ENCODE assay signal across 8 cellular contexts in the genomic region with DNA sequence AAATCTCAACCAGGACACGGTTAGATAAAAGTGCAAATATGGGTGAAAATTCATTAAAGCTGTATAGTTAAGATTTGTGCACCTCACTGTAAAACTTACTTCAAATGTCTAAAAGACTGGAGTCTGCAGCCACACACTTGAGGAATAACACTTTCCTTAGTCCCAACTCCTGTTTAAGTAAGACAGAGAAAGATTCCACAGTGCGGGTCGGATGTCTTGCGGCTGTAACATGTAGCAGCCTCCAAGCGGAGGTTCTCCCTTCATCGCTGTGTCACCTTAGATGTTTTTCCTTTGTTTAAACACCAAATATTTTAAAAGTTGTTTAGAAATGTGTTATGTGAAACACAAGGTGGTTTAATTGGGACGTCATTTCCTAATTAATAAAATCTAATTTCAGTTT. TPM values are rescaled to one million over a fixed set of nuclear protein-coding genes. Genes with fewer than 3 reads are reported as not detected.
A peak's percentile ranks its signal among the peaks of the same experiment; 100 is the strongest.
DNase-seq lines count a peak whose midpoint lies in the region; ATAC-seq and TF ChIP-seq lines count a peak whose summit lies in the region.

No MANE protein-coding gene starts in this region.

- H3K36me3 ChIP-seq in A673 (ENCODE audit: insufficient read depth, low read length, poor library complexity, severe bottlenecking) (no peaks in the 10 kb centered on the region), HUES48 (ENCODE audit: control insufficient read depth, insufficient read depth, low read length) (0 out of 2 replicates have a peak, but pooled peaks cover 2% of the 10 kb centered on the region)

- H3K9me3 ChIP-seq in A673 (ENCODE audit: low read depth, low read length, poor library complexity, severe bottlenecking) (no peaks in the 10 kb centered on the region), HUES48 (ENCODE audit: control insufficient read depth, insufficient read depth, low read length) (peaks cover 4% of the 10 kb centered on the region; the same call in 1 of the 2 replicates)

- POLR2A ChIA-PET in A673 (lab: Charles Lee; ENCODE audit: low non-redundant PET): no interaction called here
- POLR2A ChIA-PET in MCF 10A (lab: Yijun Ruan, JAX): interaction anchor here (0.6 to 5.0 kb wide), 11 partner anchors 10 to 235 kb away, joined by 3 to 87 read pairs (median 4); a partner anchor contains a TSS

- H3K9ac ChIP-seq in HUES48 (ENCODE audit: low read depth, low read length): peak overlapping the region; percentile 84

- CTCF ChIA-PET in A673 (lab: Charles Lee) (no interaction called here), MCF 10A (lab: Yijun Ruan, JAX) (interaction anchor here (1.0 to 1.2 kb wide), 2 partner anchors 23 to 56 kb away, joined by 3 to 4 read pairs; no protein-coding TSS in a partner anchor)

- ATAC-seq in GM19452 (IDR thresholded peaks at IDR 0.05; ENCODE audit: unreplicated experiment): no peak

- peaks cover 9% of the 10 kb centered on the region for H3K4me1 ChIP-seq in A673 (ENCODE audit: insufficient read depth, low read length, poor library complexity, severe bottlenecking)
- 0 out of 2 replicates have a peak, but pooled peaks cover 5% of the 10 kb centered on the region for H3K4me1 ChIP-seq in HUES48 (ENCODE audit: control insufficient read depth, insufficient read depth, low read length)

- BruUV-seq in A673 (replicated peaks; lab: Mats Ljungman, UMichigan) (no TSS peak), MCF 10A (replicated peaks; lab: Mats Ljungman, UMichigan) (no TSS peak)

- H3K27ac ChIP-seq in A673 (ENCODE audit: low read depth, low read length, poor library complexity, severe bottlenecking): peak overlapping the region; percentile 81
- H3K27ac ChIP-seq in HUES48 (ENCODE audit: low read depth, low read length): peak overlapping the region; percentile 71

- peak overlapping the region; percentile 97 for H3K4me3 ChIP-seq in A673 (ENCODE audit: low read depth, low read length, poor library complexity, severe bottlenecking)
- H3K4me3 ChIP-seq in HUES48 (ENCODE audit: low read depth, low read length): peak overlapping the region; percentile 82

- DNase-seq in A673 (ENCODE audit: low spot score): no peak
- no peak for DNase-seq in MCF 10A (ENCODE audit: unreplicated experiment)
- DNase-seq in mesothelial cell of epicardium (ENCODE audit: low spot score in 2 of 2, unreplicated experiment in 2 of 2): no peak
- DNase-seq in stimulated activated CD4-positive, alpha-beta T cell treated with anti-CD3 and anti-CD28 coated beads, Interleukin-1b, Interleukin-23, amount 100 ng/mL, for 48 hours: no peak
- DNase-seq in SKM-1 treated with dmso at 0.1 percent for 144 hours (lab: John Stamatoyannopoulos, UW; ENCODE audit: unreplicated experiment): no peak
- DNase-seq in SHP77 treated with DMSO at 0.1 percent for 48 hours (lab: John Stamatoyannopoulos, UW): no peak

- H3K27me3 ChIP-seq in A673 (replicated peaks; ENCODE audit: insufficient read depth, low read depth, low read length, poor library complexity): no peaks in the 10 kb centered on the region
- no peaks in the 10 kb centered on the region for H3K27me3 ChIP-seq in HUES48 (ENCODE audit: control insufficient read depth, insufficient read depth, low read length)

- H3K27me3 Mint-ChIP-seq in MCF 10A (ENCODE audit: insufficient read depth, unreplicated experiment) (no peaks in the 10 kb centered on the region), mesothelial cell of epicardium (ENCODE audit: low read depth) (no peaks in the 10 kb centered on the region)

- TF ChIP-seq CTCF in A673 (conservative IDR thresholded peaks at IDR 0.05; ENCODE audit: low read depth, low read length) (no peak), MCF 10A (IDR thresholded peaks at IDR 0.05; ENCODE audit: unreplicated experiment) (no peak), mesothelial cell of epicardium (IDR thresholded peaks at IDR 0.05; ENCODE audit: unreplicated experiment) (no peak)

- peak overlapping the region; percentile 95 for H3K4me3 Mint-ChIP-seq in MCF 10A (ENCODE audit: unreplicated experiment)
- H3K4me3 Mint-ChIP-seq in mesothelial cell of epicardium: peak overlapping the region; percentile 78

- H3K36me3 Mint-ChIP-seq in MCF 10A (ENCODE audit: insufficient read depth, unreplicated experiment) (peaks cover 6% of the 10 kb centered on the region), mesothelial cell of epicardium (peaks cover 1% of the 10 kb centered on the region)

- H3K4me1 Mint-ChIP-seq in MCF 10A (ENCODE audit: insufficient read depth, unreplicated experiment): peaks cover 22% of the 10 kb centered on the region
- H3K4me1 Mint-ChIP-seq in mesothelial cell of epicardium: peaks cover 27% of the 10 kb centered on the region

- H3K9me3 Mint-ChIP-seq in MCF 10A (ENCODE audit: unreplicated experiment) (peaks cover 8% of the 10 kb centered on the region), mesothelial cell of epicardium (peaks cover 5% of the 10 kb centered on the region)

- H3K27ac Mint-ChIP-seq in MCF 10A (ENCODE audit: low read depth, unreplicated experiment) (peak overlapping the region; percentile 95), mesothelial cell of epicardium (peak overlapping the region; percentile 93)

- intact Hi-C loops in A673 (cut with micrococcal nuclease; ENCODE audit: unreplicated experiment): loop anchor here (5.0 kb wide), 1 partner anchor 59 kb away; a partner anchor contains a TSS
- intact Hi-C loops in MCF 10A (cut with micrococcal nuclease): no loop called here

RNA-seq across cellular contexts. Expression of a gene that starts 0.9 kb away (rescaled TPM):
- total RNA-seq in A673 (2021) (85.9 and 87.0 TPM in 2 replicates), MCF 10A (2022) (78.8 and 89.6 TPM in 2 replicates), mesothelial cell of epicardium (73.4 to 78.2 TPM (median 74.7 TPM) in 3 replicates)

RNA-seq across cellular contexts. Expression of a gene that starts 39.9 kb away (rescaled TPM):
- 187 and 196 TPM in 2 replicates for total RNA-seq in A673 (2021)
- 133 and 152 TPM in 2 replicates for total RNA-seq in MCF 10A (2022)
- total RNA-seq in mesothelial cell of epicardium: 186 to 194 TPM (median 192 TPM) in 3 replicates

RNA-seq across cellular contexts. Expression of a gene that starts 58.2 kb away (rescaled TPM):
- total RNA-seq in A673 (2021) (20.3 and 27.8 TPM in 2 replicates), MCF 10A (2022) (41.1 and 43.6 TPM in 2 replicates), mesothelial cell of epicardium (62.9 to 65.9 TPM (median 63.1 TPM) in 3 replicates)
